ENCODE assay signal across 21 cellular contexts in genomic region chr22:21761086-21761485, GRCh38. TPM values are rescaled to one million over a fixed set of nuclear protein-coding genes. Genes with fewer than 3 reads are reported as not detected.
DNase-seq lines count a peak whose midpoint lies in the region; ATAC-seq and TF ChIP-seq lines count a peak whose summit lies in the region.
"Had no signal": no experiment of that assay in that cellular context is flagged by ENCODE, and none has a peak within 500 bp of the region (broad histone marks: within the 10 kb centered on the region; RNA-seq: fewer than 3 reads in every experiment).

No MANE protein-coding gene starts in this region.

- peak; percentile 59 for DNase-seq in activated naive CD4-positive, alpha-beta T cell treated with Interleukin-2 at 50 U/mL for 16 hours
- DNase-seq in activated naive CD4-positive, alpha-beta T cell treated with anti-CD3 and anti-CD28 coated beads, Interleukin-2, amount 10 ng/mL, durations not matched to agents 7 days and 5 days, result no peak
- DNase-seq in LHCN-M2 (ENCODE audit: low read depth), result peak; percentile 45
- DNase-seq in caudate nucleus (lab: John Stamatoyannopoulos, UW), result no peak
- no peak for DNase-seq in smooth muscle cell (lab: John Stamatoyannopoulos, UW; ENCODE audit: unreplicated experiment)
- no peak for DNase-seq in stimulated activated naive B cell treated with anti-CD40 and anti-IgM and Interleukin-4, amounts not matched to agents 10 μg/mL and 1 μg/mL and 100 μg/mL, for 72 hours
- no peak for DNase-seq in transverse colon
- DNase-seq: adrenal gland; CD8-positive, alpha-beta T cell; central memory CD4-positive, alpha-beta T cell; effector CD8-positive, alpha-beta T cell; hippocampal formation; kidney glomerular epithelial cell; mesendoderm; NCI-H187 treated with DMSO at 0.1 percent for 48 hours; NCI-H446; SHP77 treated with DMSO at 0.1 percent for 48 hours had no signal

- H3K79me2 ChIP-seq in smooth muscle cell (ENCODE audit: low read depth), result no peaks in the 10 kb centered on the region

- H3K36me3 ChIP-seq in smooth muscle cell (ENCODE audit: low read depth), result peaks cover 14% of the 10 kb centered on the region
- peaks cover 0 to 23% (median 8%) of the 10 kb centered on the region in 4 donors for H3K36me3 ChIP-seq in transverse colon

- no peak overlapping the region for H3K4me3 ChIP-seq in smooth muscle cell
- no peak overlapping the region for H3K4me3 ChIP-seq in transverse colon
- H3K4me3 ChIP-seq: adrenal gland, vagina had no signal

- no peaks in the 10 kb centered on the region for H3K9me3 ChIP-seq in smooth muscle cell (replicated peaks; ENCODE audit: low read depth)
- H3K9me3 ChIP-seq in transverse colon, result no peaks in the 10 kb centered on the region
- H3K9me3 ChIP-seq: adrenal gland, vagina had no signal

- H3K9me3 Mint-ChIP-seq in activated naive CD4-positive, alpha-beta T cell treated with anti-CD3 and anti-CD28 coated beads, Interleukin-2, amount 10 ng/mL, durations not matched to agents 7 days and 5 days, result no peaks in the 10 kb centered on the region
- H3K9me3 Mint-ChIP-seq in stimulated activated naive B cell treated with anti-CD40 and anti-IgM and Interleukin-4, amounts not matched to agents 10 μg/mL and 1 μg/mL and 100 μg/mL, for 72 hours, result no peaks in the 10 kb centered on the region
- H3K9me3 Mint-ChIP-seq: CD8-positive, alpha-beta T cell; nephron; T-helper 1 cell treated with Interleukin-12 subunit alpha and Interleukin-12 subunit beta and Interleukin-4 antibody, amounts not matched to agents 30 μg/mL and 1 μg/mL, for 36 hours had no signal

- in situ Hi-C loops in transverse colon (cut with MboI; ENCODE audit: low pct_ligation_motif_present in 1 of 4, low pct_unique_long_range_greater_than_20kb in 1 of 4, low sequenced_read_pairs in 3 of 4), result no loop called here

- H3K4me1 Mint-ChIP-seq in activated naive CD4-positive, alpha-beta T cell treated with anti-CD3 and anti-CD28 coated beads, Interleukin-2, amount 10 ng/mL, durations not matched to agents 7 days and 5 days, result peaks cover 29% of the 10 kb centered on the region
- peaks cover 21 to 47% of the 10 kb centered on the region in 2 donors for H3K4me1 Mint-ChIP-seq in stimulated activated naive B cell treated with anti-CD40 and anti-IgM and Interleukin-4, amounts not matched to agents 10 μg/mL and 1 μg/mL and 100 μg/mL, for 72 hours

- H3K4me1 ChIP-seq in smooth muscle cell (ENCODE audit: low read depth) (no peaks in the 10 kb centered on the region), transverse colon (no peaks in the 10 kb centered on the region)
- H3K4me1 ChIP-seq: vagina had no signal

- CTCF ChIA-PET in activated naive CD4-positive, alpha-beta T cell treated with anti-CD3 and anti-CD28 coated beads, Interleukin-2, amount 10 ng/mL, durations not matched to agents 7 days and 5 days (lab: Charles Lee), result no interaction called here

- H3K4me2 ChIP-seq in smooth muscle cell, result no peak overlapping the region

- no peak overlapping the region for H3K27ac Mint-ChIP-seq in activated naive CD4-positive, alpha-beta T cell treated with anti-CD3 and anti-CD28 coated beads, Interleukin-2, amount 10 ng/mL, durations not matched to agents 7 days and 5 days
- H3K27ac Mint-ChIP-seq in stimulated activated naive B cell treated with anti-CD40 and anti-IgM and Interleukin-4, amounts not matched to agents 10 μg/mL and 1 μg/mL and 100 μg/mL, for 72 hours, result no peak overlapping the region
- H3K27ac Mint-ChIP-seq: nephron had no signal

- H4K20me1 ChIP-seq in smooth muscle cell (ENCODE audit: low read depth), result peaks cover 15% of the 10 kb centered on the region

- H3K27ac ChIP-seq in caudate nucleus (ENCODE audit: low read depth, low read length), result peak overlapping the region; percentile 40
- peak overlapping the region; percentile 57 for H3K27ac ChIP-seq in smooth muscle cell (ENCODE audit: low read depth)
- H3K27ac ChIP-seq in transverse colon, result no peak overlapping the region
- H3K27ac ChIP-seq: adrenal gland, vagina had no signal

- H3K4me3 Mint-ChIP-seq in activated naive CD4-positive, alpha-beta T cell treated with anti-CD3 and anti-CD28 coated beads, Interleukin-2, amount 10 ng/mL, durations not matched to agents 7 days and 5 days, result no peak overlapping the region
- no peak overlapping the region for H3K4me3 Mint-ChIP-seq in stimulated activated naive B cell treated with anti-CD40 and anti-IgM and Interleukin-4, amounts not matched to agents 10 μg/mL and 1 μg/mL and 100 μg/mL, for 72 hours
- H3K4me3 Mint-ChIP-seq: CD8-positive, alpha-beta T cell; nephron; T-helper 1 cell treated with Interleukin-12 subunit alpha and Interleukin-12 subunit beta and Interleukin-4 antibody, amounts not matched to agents 30 μg/mL and 1 μg/mL, for 36 hours had no signal

- intact Hi-C loops in transverse colon (cut with DNase I; ENCODE audit: low total_unique reads), result no loop called here

- no peaks in the 10 kb centered on the region for H3K27me3 Mint-ChIP-seq in activated naive CD4-positive, alpha-beta T cell treated with anti-CD3 and anti-CD28 coated beads, Interleukin-2, amount 10 ng/mL, durations not matched to agents 7 days and 5 days
- no peaks in the 10 kb centered on the region for H3K27me3 Mint-ChIP-seq in stimulated activated naive B cell treated with anti-CD40 and anti-IgM and Interleukin-4, amounts not matched to agents 10 μg/mL and 1 μg/mL and 100 μg/mL, for 72 hours

- H2AFZ ChIP-seq in smooth muscle cell (ENCODE audit: low read depth), result no peak overlapping the region

- 90% methylated on average over 2 of the region's 2 CpGs for WGBS in smooth muscle cell (ENCODE audit: low lambda C conversion rate)
- 77 to 78% methylated on average over 2 of the region's 2 CpGs for whole genome bisulfite sequencing in transverse colon (ENCODE audit: low coverage in 1 of 2), 2 donors

- TF ChIP-seq POLR2A in transverse colon (IDR thresholded peaks at IDR 0.05), result no peak

- no peak for TF ChIP-seq EP300 in transverse colon (IDR thresholded peaks at IDR 0.05; ENCODE audit: low read depth)

- no peak for ATAC-seq in stimulated activated naive B cell treated with anti-CD40 and anti-IgM and Interleukin-4, amounts not matched to agents 10 μg/mL and 1 μg/mL and 100 μg/mL, for 72 hours (replicated peaks)
- no peak for ATAC-seq in GM18520 (IDR thresholded peaks at IDR 0.05; ENCODE audit: unreplicated experiment)

- no peak overlapping the region for H3K9ac ChIP-seq in smooth muscle cell (ENCODE audit: low read depth)

- H3K27me3 ChIP-seq in smooth muscle cell (ENCODE audit: low read depth), result no peaks in the 10 kb centered on the region
- H3K27me3 ChIP-seq in transverse colon, result no peaks in the 10 kb centered on the region
- H3K27me3 ChIP-seq: adrenal gland, vagina had no signal

- peaks cover 43% of the 10 kb centered on the region for H3K36me3 Mint-ChIP-seq in activated naive CD4-positive, alpha-beta T cell treated with anti-CD3 and anti-CD28 coated beads, Interleukin-2, amount 10 ng/mL, durations not matched to agents 7 days and 5 days
- peaks cover 38 to 57% of the 10 kb centered on the region in 2 donors for H3K36me3 Mint-ChIP-seq in stimulated activated naive B cell treated with anti-CD40 and anti-IgM and Interleukin-4, amounts not matched to agents 10 μg/mL and 1 μg/mL and 100 μg/mL, for 72 hours

- TF ChIP-seq CTCF in smooth muscle cell (IDR thresholded peaks at IDR 0.05; ENCODE audit: borderline replicate concordance, insufficient read depth, poor library complexity, severe bottlenecking), result no peak
- no peak for TF ChIP-seq CTCF in transverse colon (IDR thresholded peaks at IDR 0.05)

- no peaks in the 10 kb centered on the region for H3F3A ChIP-seq in smooth muscle cell (ENCODE audit: low read depth)

RNA-seq across cellular contexts. Expression of gene YPEL1, which starts 25.5 kb away (rescaled TPM):
- total RNA-seq in LHCN-M2 (2014; rRNA removed) (0.38 and 0.80 TPM in 2 replicates), smooth muscle cell (1.2 and 1.8 TPM in 2 replicates), transverse colon (1 to 10 TPM in 3 of 4 donors, not detected in 1; 2.9 to 9.0 (median 4.6) TPM)
- polyA plus RNA-seq in LHCN-M2 (2012), result 0.62 TPM
- polyA plus RNA-seq in smooth muscle cell, result 4.1 TPM in 2 replicates

Comparison
In these comparisons a context has a peak if more than half of its experiments do, and no peak if none do; other contexts are left out.
1. DNase-seq: peak in activated naive CD4-positive, alpha-beta T cell treated with Interleukin-2 at 50 U/mL for 16 hours (single experiment) and LHCN-M2 (single experiment); none in activated naive CD4-positive, alpha-beta T cell treated with anti-CD3 and anti-CD28 coated beads, Interleukin-2, amount 10 ng/mL, durations not matched to agents 7 days and 5 days (single experiment), caudate nucleus (0 of 61), smooth muscle cell (single experiment), stimulated activated naive B cell treated with anti-CD40 and anti-IgM and Interleukin-4, amounts not matched to agents 10 μg/mL and 1 μg/mL and 100 μg/mL, for 72 hours (single experiment) and transverse colon (single experiment).
2. H3K27ac ChIP-seq: peak in caudate nucleus (single experiment) and smooth muscle cell (single experiment); none in transverse colon (0 of 4).